In genomic region chr13:77389617-77389984, GRCh38 we compare ENCODE assay signal across 16 cellular contexts.
DNase-seq lines count a peak whose midpoint lies in the region; ATAC-seq and TF ChIP-seq lines count a peak whose summit lies in the region.
"Had no signal": no experiment of that assay in that cellular context is flagged by ENCODE, and none has a peak within 500 bp of the region (broad histone marks: within the 10 kb centered on the region; RNA-seq: fewer than 3 reads in every experiment).

No MANE protein-coding gene starts in this region.

- H3K27me3 Mint-ChIP-seq in activated CD8-positive, alpha-beta T cell treated with anti-CD3 and anti-CD28 coated beads for 36 hours, result no peaks in the 10 kb centered on the region
- peaks cover 5% of the 10 kb centered on the region for H3K27me3 Mint-ChIP-seq in activated CD8-positive, alpha-beta T cell treated with anti-CD3 and anti-CD28 coated beads, Interleukin-2, amount 10 ng/mL, durations not matched to agents 7 days and 5 days (ENCODE audit: low read depth)
- H3K27me3 Mint-ChIP-seq in stimulated activated naive CD8-positive, alpha-beta T cell treated with anti-CD3 and anti-CD28 coated beads, Interleukin-15, amount 100 ng/mL, for 72 hours, result peaks cover 10% of the 10 kb centered on the region

- no peak for TF ChIP-seq CTCF in activated CD8-positive, alpha-beta T cell treated with anti-CD3 and anti-CD28 coated beads for 36 hours (IDR thresholded peaks at IDR 0.05)

- peak; percentile 64 for ATAC-seq in activated CD8-positive, alpha-beta T cell treated with anti-CD3 and anti-CD28 coated beads for 36 hours
- no peak for ATAC-seq in activated CD8-positive, alpha-beta T cell treated with anti-CD3 and anti-CD28 coated beads, Interleukin-2, amount 10 ng/mL, durations not matched to agents 7 days and 5 days
- ATAC-seq in GM21529 (IDR thresholded peaks at IDR 0.05; ENCODE audit: unreplicated experiment) (peak; percentile 60), HG03342 (IDR thresholded peaks at IDR 0.05; ENCODE audit: unreplicated experiment) (peak; percentile 77), HG02763 (IDR thresholded peaks at IDR 0.05; ENCODE audit: unreplicated experiment) (no peak), HG03139 (IDR thresholded peaks at IDR 0.05; ENCODE audit: unreplicated experiment) (no peak)
- peak; percentile 82 for ATAC-seq in stimulated activated naive CD8-positive, alpha-beta T cell treated with anti-CD3 and anti-CD28 coated beads, Interleukin-15, amount 100 ng/mL, for 72 hours
- ATAC-seq: foreskin keratinocyte had no signal

- POLR2A ChIA-PET in activated CD8-positive, alpha-beta T cell treated with anti-CD3 and anti-CD28 coated beads for 36 hours (lab: Charles Lee), result interaction anchor here (0.8 to 2.6 kb wide), 3 partner anchors 10 to 124 kb away, joined by 4 to 7 read pairs (median 4); no protein-coding TSS in a partner anchor
- POLR2A ChIA-PET in activated CD8-positive, alpha-beta T cell treated with anti-CD3 and anti-CD28 coated beads, Interleukin-2, amount 10 ng/mL, durations not matched to agents 7 days and 5 days (lab: Charles Lee), result interaction anchor here (1.0 kb wide), 1 partner anchor 60 kb away, joined by 4 read pairs; no protein-coding TSS in a partner anchor

- H3K4me1 Mint-ChIP-seq in activated CD8-positive, alpha-beta T cell treated with anti-CD3 and anti-CD28 coated beads for 36 hours (ENCODE audit: low read depth), result peaks cover 32% of the 10 kb centered on the region
- H3K4me1 Mint-ChIP-seq in activated CD8-positive, alpha-beta T cell treated with anti-CD3 and anti-CD28 coated beads, Interleukin-2, amount 10 ng/mL, durations not matched to agents 7 days and 5 days (ENCODE audit: low read depth), result peaks cover 24% of the 10 kb centered on the region
- peaks cover 38% of the 10 kb centered on the region for H3K4me1 Mint-ChIP-seq in stimulated activated naive CD8-positive, alpha-beta T cell treated with anti-CD3 and anti-CD28 coated beads, Interleukin-15, amount 100 ng/mL, for 72 hours

- H3K27ac Mint-ChIP-seq in activated CD8-positive, alpha-beta T cell treated with anti-CD3 and anti-CD28 coated beads for 36 hours, result no peak overlapping the region
- H3K27ac Mint-ChIP-seq in activated CD8-positive, alpha-beta T cell treated with anti-CD3 and anti-CD28 coated beads, Interleukin-2, amount 10 ng/mL, durations not matched to agents 7 days and 5 days, result no peak overlapping the region
- H3K27ac Mint-ChIP-seq in stimulated activated naive CD8-positive, alpha-beta T cell treated with anti-CD3 and anti-CD28 coated beads, Interleukin-15, amount 100 ng/mL, for 72 hours, result no peak overlapping the region

- H3K4me3 Mint-ChIP-seq in activated CD8-positive, alpha-beta T cell treated with anti-CD3 and anti-CD28 coated beads for 36 hours, result no peak overlapping the region
- H3K4me3 Mint-ChIP-seq in activated CD8-positive, alpha-beta T cell treated with anti-CD3 and anti-CD28 coated beads, Interleukin-2, amount 10 ng/mL, durations not matched to agents 7 days and 5 days, result no peak overlapping the region
- H3K4me3 Mint-ChIP-seq in stimulated activated naive CD8-positive, alpha-beta T cell treated with anti-CD3 and anti-CD28 coated beads, Interleukin-15, amount 100 ng/mL, for 72 hours, result no peak overlapping the region

- DNase-seq in activated CD8-positive, alpha-beta T cell treated with anti-CD3 and anti-CD28 coated beads for 36 hours, result peak; percentile 17
- no peak for DNase-seq in activated CD8-positive, alpha-beta T cell treated with anti-CD3 and anti-CD28 coated beads, Interleukin-2, amount 10 ng/mL, durations not matched to agents 7 days and 5 days
- no peak for DNase-seq in stimulated activated naive CD8-positive, alpha-beta T cell treated with anti-CD3 and anti-CD28 coated beads, Interleukin-15, amount 100 ng/mL, for 72 hours
- DNase-seq in NCI-H510A treated with DMSO at 0.1 percent for 48 hours (lab: John Stamatoyannopoulos, UW), result no peak
- DNase-seq: activated CD4-positive, alpha-beta T cell treated with anti-CD3 and anti-CD28 coated beads for 1 hour; activated effector memory CD4-positive, alpha-beta T cell treated with anti-CD3 and anti-CD28 coated beads, Interleukin-2, amount 50 U/mL, for 16 hours; brain microvascular endothelial cell; foreskin keratinocyte; KBM-7; NCI-H2081 treated with DMSO at 0.1 percent for 48 hours; OCI-M1; SW 1271 had no signal

- H3K9me3 Mint-ChIP-seq in activated CD8-positive, alpha-beta T cell treated with anti-CD3 and anti-CD28 coated beads for 36 hours, result no peaks in the 10 kb centered on the region
- no peaks in the 10 kb centered on the region for H3K9me3 Mint-ChIP-seq in activated CD8-positive, alpha-beta T cell treated with anti-CD3 and anti-CD28 coated beads, Interleukin-2, amount 10 ng/mL, durations not matched to agents 7 days and 5 days (ENCODE audit: insufficient read depth)
- H3K9me3 Mint-ChIP-seq in stimulated activated naive CD8-positive, alpha-beta T cell treated with anti-CD3 and anti-CD28 coated beads, Interleukin-15, amount 100 ng/mL, for 72 hours, result no peaks in the 10 kb centered on the region

- intact Hi-C loops in activated CD8-positive, alpha-beta T cell treated with anti-CD3 and anti-CD28 coated beads for 36 hours (cut with micrococcal nuclease), result loop anchor here (5.0 kb wide), 1 partner anchor 42 kb away; no protein-coding TSS in a partner anchor

- no peaks in the 10 kb centered on the region for H3K36me3 Mint-ChIP-seq in activated CD8-positive, alpha-beta T cell treated with anti-CD3 and anti-CD28 coated beads for 36 hours (ENCODE audit: low read depth)
- no peaks in the 10 kb centered on the region for H3K36me3 Mint-ChIP-seq in activated CD8-positive, alpha-beta T cell treated with anti-CD3 and anti-CD28 coated beads, Interleukin-2, amount 10 ng/mL, durations not matched to agents 7 days and 5 days (ENCODE audit: low read depth)

- CTCF ChIA-PET in activated CD8-positive, alpha-beta T cell treated with anti-CD3 and anti-CD28 coated beads for 36 hours (lab: Charles Lee), result interaction anchor here (0.6 to 2.3 kb wide), 4 partner anchors 8 to 1850 kb away, joined by 3 to 6 read pairs (median 3); no protein-coding TSS in a partner anchor
- CTCF ChIA-PET in activated CD8-positive, alpha-beta T cell treated with anti-CD3 and anti-CD28 coated beads, Interleukin-2, amount 10 ng/mL, durations not matched to agents 7 days and 5 days (lab: Charles Lee), result interaction anchor here (0.9 to 1.2 kb wide), 2 partner anchors 59 to 63 kb away, joined by 3 to 4 read pairs; partner anchors contain the start of gene MYCBP2

Comparison
In these comparisons a context has a peak if more than half of its experiments do, and no peak if none do; other contexts are left out.
1. ATAC-seq: peak in activated CD8-positive, alpha-beta T cell treated with anti-CD3 and anti-CD28 coated beads for 36 hours (single experiment), GM21529 (single experiment), HG03342 (single experiment) and stimulated activated naive CD8-positive, alpha-beta T cell treated with anti-CD3 and anti-CD28 coated beads, Interleukin-15, amount 100 ng/mL, for 72 hours (single experiment); none in activated CD8-positive, alpha-beta T cell treated with anti-CD3 and anti-CD28 coated beads, Interleukin-2, amount 10 ng/mL, durations not matched to agents 7 days and 5 days (single experiment), HG02763 (single experiment) and HG03139 (single experiment).